24 cellular contexts compared by ENCODE assay signal in genomic region chr2:15721411-15722094, GRCh38.
DNase-seq lines count a peak whose midpoint lies in the region; TF ChIP-seq lines count a peak whose summit lies in the region.
"Had no signal": no experiment of that assay in that cellular context is flagged by ENCODE, and none has a peak within 500 bp of the region (broad histone marks: within the 10 kb centered on the region; RNA-seq: fewer than 3 reads in every experiment).

No MANE protein-coding gene starts in this region.

- H2AFZ ChIP-seq in MM.1S (ENCODE audit: low read length): no peak overlapping the region

- no peaks in the 10 kb centered on the region for H3K36me3 ChIP-seq in BLaER1
- H3K36me3 ChIP-seq in endodermal cell (ENCODE audit: control insufficient read depth, insufficient read depth, low read length): no peaks in the 10 kb centered on the region
- H3K36me3 ChIP-seq in MM.1S (replicated peaks; ENCODE audit: insufficient read depth, low read length): no peaks in the 10 kb centered on the region

- peaks cover 27% of the 10 kb centered on the region for H3K27me3 Mint-ChIP-seq in endodermal cell (ENCODE audit: insufficient read depth)
- peaks cover 4% of the 10 kb centered on the region for H3K27me3 Mint-ChIP-seq in nephron progenitor cell (ENCODE audit: low read depth, poor library complexity)

- 89 to 92% methylated on average over 8 to 11 of the region's 12 CpGs for WGBS in endodermal cell (ENCODE audit: insufficient coverage in 1 of 2, insufficient read length in 1 of 2), 2 experiments

- no peaks in the 10 kb centered on the region for H3F3A ChIP-seq in MM.1S (ENCODE audit: insufficient read depth, low read length)

- H3K4me1 Mint-ChIP-seq in endodermal cell (no peaks in the 10 kb centered on the region), nephron progenitor cell (peaks cover 94% of the 10 kb centered on the region)
- H3K4me1 Mint-ChIP-seq: B cell; CD4-positive, alpha-beta memory T cell; CD4-positive, CD25-positive, alpha-beta regulatory T cell; CD8-positive, alpha-beta memory T cell had no signal

- no peak overlapping the region for H3K27ac Mint-ChIP-seq in endodermal cell
- H3K27ac Mint-ChIP-seq in nephron progenitor cell: peak overlapping the region; percentile 55
- H3K27ac Mint-ChIP-seq: B cell; CD4-positive, alpha-beta memory T cell; CD4-positive, CD25-positive, alpha-beta regulatory T cell; CD8-positive, alpha-beta memory T cell had no signal

- no peaks in the 10 kb centered on the region for H3K27me3 ChIP-seq in BLaER1
- H3K27me3 ChIP-seq in endodermal cell (ENCODE audit: control insufficient read depth, insufficient read depth, low read length, poor library complexity, severe bottlenecking): no peaks in the 10 kb centered on the region
- no peaks in the 10 kb centered on the region for H3K27me3 ChIP-seq in MM.1S (replicated peaks; ENCODE audit: insufficient read depth, low read length)

- H3K36me3 Mint-ChIP-seq in endodermal cell (ENCODE audit: low read depth) (no peaks in the 10 kb centered on the region), nephron progenitor cell (ENCODE audit: low read depth) (no peaks in the 10 kb centered on the region)
- H3K36me3 Mint-ChIP-seq: CD4-positive, alpha-beta memory T cell; CD4-positive, CD25-positive, alpha-beta regulatory T cell; CD8-positive, alpha-beta memory T cell had no signal

- H3K4me2 ChIP-seq in BLaER1: peak overlapping the region; percentile 25
- no peak overlapping the region for H3K4me2 ChIP-seq in MM.1S (ENCODE audit: low read depth, low read length)
- H3K4me2 ChIP-seq: A549 had no signal

- H3K9me2 ChIP-seq in MM.1S (replicated peaks; ENCODE audit: insufficient read depth, low read length): no peaks in the 10 kb centered on the region

- H3K4me3 Mint-ChIP-seq in endodermal cell (no peak overlapping the region), nephron progenitor cell (peak overlapping the region; percentile 11)
- H3K4me3 Mint-ChIP-seq: B cell; CD4-positive, alpha-beta memory T cell; CD4-positive, CD25-positive, alpha-beta regulatory T cell; CD8-positive, alpha-beta memory T cell had no signal

- peak; percentile 93 for DNase-seq in SK-N-DZ (ENCODE audit: low spot score)
- DNase-seq in endodermal cell: peak; percentile 23
- no peak for DNase-seq in nephron progenitor cell
- no peak for DNase-seq in NCI-H2081 (lab: John Stamatoyannopoulos, UW)
- no peak for DNase-seq in NCI-H69 (lab: John Stamatoyannopoulos, UW)
- DNase-seq in MM.1S: no peak
- DNase-seq: AML-193; CD4-positive, alpha-beta memory T cell; CD4-positive, CD25-positive, alpha-beta regulatory T cell; CD8-positive, alpha-beta memory T cell; COR-L47; DMS 273 treated with DMSO at 0.1 percent for 48 hours; DMS153; DMS53; DMS79; DND-41; EL; GDM1 had no signal

- H3K27ac ChIP-seq in BLaER1 (no peak overlapping the region), endodermal cell (ENCODE audit: low read depth, low read length) (no peak overlapping the region), MM.1S (ENCODE audit: low read length) (no peak overlapping the region)
- H3K27ac ChIP-seq: 22Rv1, A549, C4-2B had no signal

- no peaks in the 10 kb centered on the region for H3K9me3 Mint-ChIP-seq in endodermal cell
- no peaks in the 10 kb centered on the region for H3K9me3 Mint-ChIP-seq in nephron progenitor cell
- H3K9me3 Mint-ChIP-seq: CD4-positive, CD25-positive, alpha-beta regulatory T cell had no signal

- H3K79me2 ChIP-seq in MM.1S (ENCODE audit: low read length): no peaks in the 10 kb centered on the region

- H3K9me3 ChIP-seq in BLaER1: no peaks in the 10 kb centered on the region
- no peaks in the 10 kb centered on the region for H3K9me3 ChIP-seq in endodermal cell (ENCODE audit: control insufficient read depth, low read length)
- H3K9me3 ChIP-seq in MM.1S (replicated peaks; ENCODE audit: insufficient read depth, low read length): no peaks in the 10 kb centered on the region
- H3K9me3 ChIP-seq: A549 had no signal

- TF ChIP-seq CTCF in endodermal cell (conservative IDR thresholded peaks at IDR 0.05) (no peak), nephron progenitor cell (IDR thresholded peaks at IDR 0.05) (no peak), MM.1S (IDR thresholded peaks at IDR 0.05; ENCODE audit: low read length) (no peak)

- H3K4me3 ChIP-seq in BLaER1 (no peak overlapping the region), endodermal cell (ENCODE audit: low read length) (no peak overlapping the region), MM.1S (ENCODE audit: low read length) (no peak overlapping the region)
- H3K4me3 ChIP-seq: A549, GM12878 had no signal

- H3K9ac ChIP-seq in BLaER1 (no peak overlapping the region), endodermal cell (ENCODE audit: extremely low read depth, low read length, poor library complexity, severe bottlenecking) (no peak overlapping the region), MM.1S (ENCODE audit: low read length) (no peak overlapping the region)

- peaks cover 53% of the 10 kb centered on the region for H3K4me1 ChIP-seq in BLaER1
- no peaks in the 10 kb centered on the region for H3K4me1 ChIP-seq in endodermal cell (ENCODE audit: control insufficient read depth, insufficient read depth, low read length)
- H3K4me1 ChIP-seq in MM.1S (ENCODE audit: low read length): no peaks in the 10 kb centered on the region
- H3K4me1 ChIP-seq: A549 had no signal

- H4K20me1 ChIP-seq in BLaER1 (no peaks in the 10 kb centered on the region), MM.1S (ENCODE audit: insufficient read depth, low read length) (no peaks in the 10 kb centered on the region)

Comparison
In these comparisons a context has a peak if more than half of its experiments do, and no peak if none do; other contexts are left out.
1. DNase-seq: peak in SK-N-DZ (single experiment) and endodermal cell (single experiment); none in nephron progenitor cell (single experiment), NCI-H2081 (0 of 2), NCI-H69 (single experiment) and MM.1S (single experiment).